Comparison of ENCODE assay signal across 1 cellular context in the genomic region with DNA sequence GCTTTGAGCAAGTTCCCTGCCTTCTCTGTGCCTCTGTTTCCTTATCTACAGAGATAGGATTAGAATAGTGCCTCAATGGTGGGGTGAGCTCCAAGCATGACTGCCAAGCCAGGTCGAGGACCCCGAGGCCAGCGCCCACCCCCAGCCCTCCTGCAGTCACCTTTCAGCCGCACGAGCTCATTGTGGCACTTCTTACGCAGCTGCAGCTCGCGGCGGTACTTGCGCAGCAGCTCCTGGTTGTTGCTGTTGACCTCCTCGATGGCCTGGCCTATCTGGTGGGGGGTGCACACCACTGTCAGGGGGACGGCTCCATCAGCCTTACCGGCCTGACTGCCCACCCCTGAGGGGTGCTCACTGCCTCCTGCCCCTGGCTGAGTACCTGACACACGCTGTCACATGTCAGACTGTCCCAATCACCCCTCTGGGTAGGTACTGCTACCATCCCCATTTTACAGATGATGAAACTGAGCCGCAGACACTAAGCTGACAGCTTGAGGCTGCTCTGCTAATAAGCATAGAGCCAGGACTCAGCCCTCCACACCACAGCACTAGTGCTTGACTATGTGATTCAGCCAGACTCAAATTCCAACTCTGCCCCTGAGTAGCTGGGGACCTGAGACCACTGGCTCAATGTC.
TF ChIP-seq lines count a peak whose summit lies in the region.

No MANE protein-coding gene starts in this region.

TF ChIP-seq in IMR-90, 13 proteins besides CTCF, POLR2A, EP300 and RAD21:
- TF ChIP-seq BHLHE40 (IDR thresholded peaks at IDR 0.05; ENCODE audit: low read depth, low read length) (no peak), FOS (IDR thresholded peaks at IDR 0.05; ENCODE audit: low read depth, low read length) (no peak), RFX5 (IDR thresholded peaks at IDR 0.05; ENCODE audit: low read depth, low read length) (no peak), SMC3 (IDR thresholded peaks at IDR 0.05; ENCODE audit: low read depth, low read length) (no peak), NFE2L2 (IDR thresholded peaks at IDR 0.05; ENCODE audit: low read depth, low read length) (no peak), CEBPB (IDR thresholded peaks at IDR 0.05; ENCODE audit: low read depth, low read length) (no peak), MAZ (IDR thresholded peaks at IDR 0.05; ENCODE audit: borderline replicate concordance, low read depth, low read length) (no peak)
- TF ChIP-seq, protein P1, sequence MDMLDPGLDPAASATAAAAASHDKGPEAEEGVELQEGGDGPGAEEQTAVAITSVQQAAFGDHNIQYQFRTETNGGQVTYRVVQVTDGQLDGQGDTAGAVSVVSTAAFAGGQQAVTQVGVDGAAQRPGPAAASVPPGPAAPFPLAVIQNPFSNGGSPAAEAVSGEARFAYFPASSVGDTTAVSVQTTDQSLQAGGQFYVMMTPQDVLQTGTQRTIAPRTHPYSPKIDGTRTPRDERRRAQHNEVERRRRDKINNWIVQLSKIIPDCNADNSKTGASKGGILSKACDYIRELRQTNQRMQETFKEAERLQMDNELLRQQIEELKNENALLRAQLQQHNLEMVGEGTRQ (IDR thresholded peaks at IDR 0.05; ENCODE audit: low read depth, low read length): no peak
